In the genomic region with DNA sequence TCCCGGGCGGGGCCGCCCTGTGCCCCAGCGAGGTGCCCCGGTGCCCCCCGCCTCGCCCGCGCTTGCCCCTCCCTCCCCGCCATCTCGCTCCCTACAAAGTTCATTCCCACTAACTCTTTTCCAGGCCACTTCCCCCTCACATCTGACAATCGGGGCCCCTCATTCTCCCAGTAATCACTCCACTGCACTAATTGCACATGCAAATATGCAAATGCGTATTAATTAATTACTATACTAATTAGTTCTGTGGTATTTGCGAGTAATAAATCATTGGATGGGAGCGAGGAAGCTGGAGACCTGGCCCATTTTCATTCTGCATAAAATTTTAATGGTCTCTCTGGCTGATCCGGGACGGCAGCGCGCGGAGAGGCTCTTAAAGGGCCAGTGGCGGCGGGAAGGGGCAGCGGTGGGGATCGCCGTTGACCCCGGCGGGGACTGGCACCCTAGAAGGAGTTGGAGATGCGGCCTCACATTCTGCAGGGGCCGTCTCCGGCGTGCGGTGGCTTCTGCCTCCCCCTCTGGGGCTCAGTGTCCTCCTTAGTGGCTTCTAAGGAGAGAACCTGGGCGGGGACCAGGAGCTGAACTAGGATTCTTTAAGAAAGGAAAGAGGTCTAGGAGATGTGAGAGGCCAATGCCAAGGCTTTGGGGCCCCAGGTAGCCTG, we compare ENCODE assay signal across 1 cellular context.
TF ChIP-seq lines count a peak whose summit lies in the region.

No MANE protein-coding gene starts in this region.

TF ChIP-seq in HepG2, 621 proteins besides CTCF, POLR2A, EP300 and RAD21:
- TF ChIP-seq ZNF430 (CRISPR knock-in tag; IDR thresholded peaks at IDR 0.05) (0 out of 2 replicates have a peak, but pooled peaks have one; percentile 30), EEA1 (CRISPR knock-in tag; IDR thresholded peaks at IDR 0.05; ENCODE audit: borderline replicate concordance) (no peak), ZNF777 (CRISPR knock-in tag; IDR thresholded peaks at IDR 0.05) (0 out of 2 replicates have a peak, but pooled peaks have one; percentile 3), ZBTB7A (CRISPR knock-in tag; IDR thresholded peaks at IDR 0.05) (no peak), ATF5 (CRISPR knock-in tag; IDR thresholded peaks at IDR 0.05; ENCODE audit: low read depth) (no peak), HNRNPL (IDR thresholded peaks at IDR 0.05; ENCODE audit: low read depth, low read length) (peak; percentile 11; the same call in 1 of the 2 replicates), ZFP91 (CRISPR knock-in tag; IDR thresholded peaks at IDR 0.05; ENCODE audit: borderline replicate concordance) (peak; percentile 99), TBX3 (IDR thresholded peaks at IDR 0.05; ENCODE audit: borderline replicate concordance) (peak; percentile 43; the same call in 1 of the 2 replicates)
